8 cellular contexts compared by ENCODE assay signal in genomic region chr19:29844891-29845575, GRCh38. TPM values are rescaled to one million over a fixed set of nuclear protein-coding genes. Genes with fewer than 3 reads are reported as not detected.
DNase-seq lines count a peak whose midpoint lies in the region; ATAC-seq and TF ChIP-seq lines count a peak whose summit lies in the region.

No MANE protein-coding gene starts in this region.

- peak overlapping the region; percentile 94 for H3K4me3 ChIP-seq in GM12865 (ENCODE audit: low read depth, low read length)
- H3K4me3 ChIP-seq in transverse colon: peak overlapping the region; percentile 58 to 80 (median 68)

- peak overlapping the region; percentile 90 for H3K27ac Mint-ChIP-seq in activated naive CD8-positive, alpha-beta T cell treated with anti-CD3 and anti-CD28 coated beads, Interleukin-2, amount 10 ng/mL, durations not matched to agents 7 days and 5 days

- H3K36me3 Mint-ChIP-seq in activated naive CD8-positive, alpha-beta T cell treated with anti-CD3 and anti-CD28 coated beads, Interleukin-2, amount 10 ng/mL, durations not matched to agents 7 days and 5 days: no peaks in the 10 kb centered on the region

- peak overlapping the region; percentile 89 for H3K4me3 Mint-ChIP-seq in activated naive CD8-positive, alpha-beta T cell treated with anti-CD3 and anti-CD28 coated beads, Interleukin-2, amount 10 ng/mL, durations not matched to agents 7 days and 5 days

- H3K9me3 ChIP-seq in transverse colon: no peaks in the 10 kb centered on the region

- no peaks in the 10 kb centered on the region for H3K27me3 Mint-ChIP-seq in activated naive CD8-positive, alpha-beta T cell treated with anti-CD3 and anti-CD28 coated beads, Interleukin-2, amount 10 ng/mL, durations not matched to agents 7 days and 5 days

- POLR2A ChIA-PET in activated naive CD8-positive, alpha-beta T cell treated with anti-CD3 and anti-CD28 coated beads, Interleukin-2, amount 10 ng/mL, durations not matched to agents 7 days and 5 days (lab: Charles Lee): interaction anchor here (0.6 to 2.0 kb wide), 7 partner anchors 8 to 239 kb away, joined by 3 to 11 read pairs (median 4); partner anchors contain the start of genes POP4 and URI1

- 0 to 1% methylated on average over 5 to 38 of the region's 49 CpGs for WGBS in transverse colon (ENCODE audit: low coverage in 1 of 2), 2 donors

- peak; percentile 78 for ATAC-seq in HG02642 (IDR thresholded peaks at IDR 0.05; ENCODE audit: poor library complexity, unreplicated experiment)
- ATAC-seq in activated naive CD8-positive, alpha-beta T cell treated with anti-CD3 and anti-CD28 coated beads, Interleukin-2, amount 10 ng/mL, durations not matched to agents 7 days and 5 days (ENCODE audit: low read depth): peak; percentile 80

- no peaks in the 10 kb centered on the region for H3K36me3 ChIP-seq in transverse colon

- in situ Hi-C loops in transverse colon (cut with MboI; ENCODE audit: low pct_ligation_motif_present in 1 of 4, low pct_unique_long_range_greater_than_20kb in 1 of 4, low sequenced_read_pairs in 3 of 4): loop anchor here in 1 of 4 donors (25.0 kb wide), 1 partner anchor 233 kb away; the partner anchor contains the start of gene POP4

- TF ChIP-seq EP300 in transverse colon (IDR thresholded peaks at IDR 0.05; ENCODE audit: low read depth): no peak

- peak; percentile 97 for DNase-seq in GM12865 (ENCODE audit: low read depth)
- peak; percentile 95 for DNase-seq in NCI-H1105 (lab: John Stamatoyannopoulos, UW)
- DNase-seq in SKM-1 treated with dmso at 0.1 percent for 144 hours (lab: John Stamatoyannopoulos, UW; ENCODE audit: unreplicated experiment): peak; percentile 80
- peak; percentile 98 for DNase-seq in activated naive CD8-positive, alpha-beta T cell treated with anti-CD3 and anti-CD28 coated beads, Interleukin-2, amount 10 ng/mL, durations not matched to agents 7 days and 5 days
- DNase-seq in cardiac septum (ENCODE audit: low spot score): peak; percentile 94
- DNase-seq in pons (ENCODE audit: low spot score): peak; percentile 77
- DNase-seq in transverse colon: peak; percentile 97

- peak overlapping the region; percentile 84 to 95 (median 90) for H3K27ac ChIP-seq in transverse colon

- TF ChIP-seq CTCF in GM12865 (IDR thresholded peaks at IDR 0.05; ENCODE audit: insufficient read depth, low read depth, low read length, missing control alignments) (no peak), transverse colon (IDR thresholded peaks at IDR 0.05) (peak in 1 of 5 experiments; percentile 20)

- H3K9me3 Mint-ChIP-seq in activated naive CD8-positive, alpha-beta T cell treated with anti-CD3 and anti-CD28 coated beads, Interleukin-2, amount 10 ng/mL, durations not matched to agents 7 days and 5 days: no peaks in the 10 kb centered on the region

- intact Hi-C loops in cardiac septum (cut with DNase I): no loop called here
- intact Hi-C loops in transverse colon (cut with DNase I; ENCODE audit: low total_unique reads): no loop called here

- peaks cover 9% of the 10 kb centered on the region for H3K4me1 Mint-ChIP-seq in activated naive CD8-positive, alpha-beta T cell treated with anti-CD3 and anti-CD28 coated beads, Interleukin-2, amount 10 ng/mL, durations not matched to agents 7 days and 5 days

- H3K27me3 ChIP-seq in transverse colon: peaks cover 2% of the 10 kb centered on the region

- peak; percentile 73 for TF ChIP-seq POLR2A in transverse colon (IDR thresholded peaks at IDR 0.05)

- H3K4me1 ChIP-seq in transverse colon: peaks cover 14 to 22% (median 18%) of the 10 kb centered on the region in 4 donors

RNA-seq across cellular contexts. Expression of gene CCNE1, which starts 33.2 kb away (rescaled TPM):
- total RNA-seq in activated naive CD8-positive, alpha-beta T cell treated with anti-CD3 and anti-CD28 coated beads, Interleukin-2, amount 10 ng/mL, durations not matched to agents 7 days and 5 days: 10 to 100 TPM; 20.3 to 23.5 TPM
- total RNA-seq in cardiac septum (1.9 TPM), transverse colon (10 to 100 TPM in 1 of 4 donors, 1 to 10 TPM in 3; 1.7 to 30.3 (median 5.8) TPM)

Comparison
In these comparisons a context has a peak if more than half of its experiments do, and no peak if none do; other contexts are left out.
1. Peak in every context shown above with its lines: DNase-seq, ATAC-seq, H3K4me3 ChIP-seq and H3K27ac ChIP-seq.